Comparison of ENCODE assay signal across 5 cellular contexts in genomic region chr13:23897452-23897919, GRCh38. TPM values are rescaled to one million over a fixed set of nuclear protein-coding genes. Genes with fewer than 3 reads are reported as not detected.
"Had no signal": no experiment of that assay in that cellular context is flagged by ENCODE, and none has a peak within 500 bp of the region (broad histone marks: within the 10 kb centered on the region; RNA-seq: fewer than 3 reads in every experiment).

TSS of gene C1QTNF9B (minus strand) at chr13:23897502.

RNA-seq across cellular contexts. Expression of gene C1QTNF9B, which starts in this region (rescaled TPM):
- total RNA-seq: HT-29, NCI-H460, PC-9, RPMI7951, SJCRH30 had no signal
